21 cellular contexts compared by ENCODE assay signal in the genomic region with DNA sequence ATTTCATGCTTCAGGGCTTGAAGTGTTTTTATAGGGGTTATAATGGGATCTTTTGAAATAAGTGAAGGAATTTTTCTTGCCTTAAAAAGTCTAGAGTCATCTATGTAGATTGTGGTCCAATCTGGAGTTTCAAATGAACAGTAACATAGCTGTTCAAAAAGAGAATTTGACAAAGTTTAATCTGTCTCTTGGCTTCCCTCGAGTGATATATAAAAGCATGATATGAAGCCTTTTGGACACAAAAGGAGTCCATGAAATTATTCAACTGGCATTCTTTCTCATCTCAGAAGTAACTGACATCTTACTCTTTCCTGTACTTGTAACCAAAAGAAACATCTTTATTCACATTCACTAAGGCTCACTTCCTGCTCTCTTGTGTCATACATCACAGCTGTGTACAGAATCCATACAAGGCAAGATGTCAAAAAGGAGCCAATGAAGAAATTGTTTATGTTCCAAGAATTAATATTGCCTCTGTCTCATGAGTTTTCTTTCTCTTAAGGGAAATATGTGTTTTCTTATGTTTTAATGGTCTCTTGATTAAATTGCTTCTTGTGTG.
A peak's percentile ranks its signal among the peaks of the same experiment; 100 is the strongest.
DNase-seq lines count a peak whose midpoint lies in the region; ATAC-seq and TF ChIP-seq lines count a peak whose summit lies in the region.
"Had no signal": no experiment of that assay in that cellular context is flagged by ENCODE, and none has a peak within 500 bp of the region (broad histone marks: within the 10 kb centered on the region; RNA-seq: fewer than 3 reads in every experiment).

No MANE protein-coding gene starts in this region.

- ATAC-seq in activated CD8-positive, alpha-beta memory T cell treated with anti-CD3 and anti-CD28 coated beads, Interleukin-2, amount 10 ng/mL, durations not matched to agents 7 days and 5 days: no peak
- no peak for ATAC-seq in heart right ventricle
- ATAC-seq: A549 had no signal

- peak overlapping the region; percentile 18; the same call in 1 of the 2 replicates for H2AFZ ChIP-seq in OCI-LY1 (ENCODE audit: low read length)

- H3K27ac Mint-ChIP-seq in activated CD8-positive, alpha-beta memory T cell treated with anti-CD3 and anti-CD28 coated beads, Interleukin-2, amount 10 ng/mL, durations not matched to agents 7 days and 5 days: peak overlapping the region; percentile 50
- H3K27ac Mint-ChIP-seq in endodermal cell: no peak overlapping the region
- H3K27ac Mint-ChIP-seq: CD4-positive, CD25-positive, alpha-beta regulatory T cell; IgD-negative memory B cell had no signal

- no peaks in the 10 kb centered on the region for H3K9me2 ChIP-seq in OCI-LY1 (ENCODE audit: low read depth, low read length)

- CTCF ChIA-PET in activated CD8-positive, alpha-beta memory T cell treated with anti-CD3 and anti-CD28 coated beads, Interleukin-2, amount 10 ng/mL, durations not matched to agents 7 days and 5 days (lab: Charles Lee): interaction anchor here (0.7 kb wide), 1 partner anchor 60 kb away, joined by 3 read pairs; no protein-coding TSS in a partner anchor

- peaks cover 8% of the 10 kb centered on the region for H3K4me1 Mint-ChIP-seq in activated CD8-positive, alpha-beta memory T cell treated with anti-CD3 and anti-CD28 coated beads, Interleukin-2, amount 10 ng/mL, durations not matched to agents 7 days and 5 days
- H3K4me1 Mint-ChIP-seq in endodermal cell: no peaks in the 10 kb centered on the region
- H3K4me1 Mint-ChIP-seq: central memory CD8-positive, alpha-beta T cell had no signal

- H3K4me2 ChIP-seq in OCI-LY1 (ENCODE audit: low read length): no peak overlapping the region
- H3K4me2 ChIP-seq: A549 had no signal

- no peaks in the 10 kb centered on the region for H3K27me3 Mint-ChIP-seq in activated CD8-positive, alpha-beta memory T cell treated with anti-CD3 and anti-CD28 coated beads, Interleukin-2, amount 10 ng/mL, durations not matched to agents 7 days and 5 days
- no peaks in the 10 kb centered on the region for H3K27me3 Mint-ChIP-seq in endodermal cell (ENCODE audit: insufficient read depth)
- H3K27me3 Mint-ChIP-seq: central memory CD8-positive, alpha-beta T cell; IgD-negative memory B cell had no signal

- H3K4me3 ChIP-seq in OCI-LY1 (ENCODE audit: low read depth, low read length, poor library complexity, severe bottlenecking) (no peak overlapping the region), fibroblast of mammary gland (ENCODE audit: control insufficient read depth, low read depth, low read length) (no peak overlapping the region), endodermal cell (ENCODE audit: low read length) (no peak overlapping the region), heart right ventricle (no peak overlapping the region)
- H3K4me3 ChIP-seq: A549, adrenal gland, sigmoid colon, SJSA1, tibial nerve had no signal

- H3K79me2 ChIP-seq in OCI-LY1 (ENCODE audit: insufficient read depth, low read length): no peaks in the 10 kb centered on the region

- no peaks in the 10 kb centered on the region for H4K20me1 ChIP-seq in OCI-LY1 (ENCODE audit: insufficient read depth, low read length)

- no peaks in the 10 kb centered on the region for H3K27me3 ChIP-seq in OCI-LY1 (ENCODE audit: insufficient read depth, low read length)
- no peaks in the 10 kb centered on the region for H3K27me3 ChIP-seq in endodermal cell (ENCODE audit: control insufficient read depth, insufficient read depth, low read length, poor library complexity, severe bottlenecking)
- H3K27me3 ChIP-seq in heart right ventricle: no peaks in the 10 kb centered on the region
- H3K27me3 ChIP-seq: adrenal gland, sigmoid colon, SJSA1, tibial nerve had no signal

- no peaks in the 10 kb centered on the region for H3K36me3 ChIP-seq in OCI-LY1 (ENCODE audit: insufficient read depth, low read length)
- H3K36me3 ChIP-seq in endodermal cell (ENCODE audit: control insufficient read depth, insufficient read depth, low read length): no peaks in the 10 kb centered on the region
- H3K36me3 ChIP-seq in heart right ventricle: no peaks in the 10 kb centered on the region
- H3K36me3 ChIP-seq: adrenal gland, sigmoid colon, SJSA1, tibial nerve had no signal

- no peak overlapping the region for H3K9ac ChIP-seq in OCI-LY1 (ENCODE audit: low read length)
- H3K9ac ChIP-seq in endodermal cell (ENCODE audit: extremely low read depth, low read length, poor library complexity, severe bottlenecking): no peak overlapping the region

- H3K27ac ChIP-seq in OCI-LY1 (ENCODE audit: low read depth, low read length, poor library complexity, severe bottlenecking): peak overlapping the region; percentile 28
- H3K27ac ChIP-seq in endodermal cell (ENCODE audit: low read depth, low read length): no peak overlapping the region
- H3K27ac ChIP-seq in heart right ventricle: no peak overlapping the region
- H3K27ac ChIP-seq: A549, adrenal gland, sigmoid colon, SJSA1, tibial nerve had no signal

- TF ChIP-seq CTCF in OCI-LY1 (IDR thresholded peaks at IDR 0.05; ENCODE audit: low read length) (no peak), fibroblast of mammary gland (conservative IDR thresholded peaks at IDR 0.05; ENCODE audit: control insufficient read depth, insufficient read depth, low read depth, low read length) (no peak), endodermal cell (conservative IDR thresholded peaks at IDR 0.05) (no peak), heart right ventricle (IDR thresholded peaks at IDR 0.05) (no peak)

- no peaks in the 10 kb centered on the region for H3K9me3 Mint-ChIP-seq in activated CD8-positive, alpha-beta memory T cell treated with anti-CD3 and anti-CD28 coated beads, Interleukin-2, amount 10 ng/mL, durations not matched to agents 7 days and 5 days (ENCODE audit: low read depth)
- peaks cover 3% of the 10 kb centered on the region for H3K9me3 Mint-ChIP-seq in endodermal cell
- H3K9me3 Mint-ChIP-seq: CD4-positive, CD25-positive, alpha-beta regulatory T cell; central memory CD8-positive, alpha-beta T cell had no signal

- H3K4me1 ChIP-seq in OCI-LY1 (ENCODE audit: insufficient read depth, low read length, severe bottlenecking): peaks cover 16% of the 10 kb centered on the region
- H3K4me1 ChIP-seq in endodermal cell (ENCODE audit: control insufficient read depth, insufficient read depth, low read length): no peaks in the 10 kb centered on the region
- H3K4me1 ChIP-seq in heart right ventricle: no peaks in the 10 kb centered on the region
- H3K4me1 ChIP-seq: A549, adrenal gland, SJSA1, tibial nerve had no signal

- H3K4me3 Mint-ChIP-seq in activated CD8-positive, alpha-beta memory T cell treated with anti-CD3 and anti-CD28 coated beads, Interleukin-2, amount 10 ng/mL, durations not matched to agents 7 days and 5 days: no peak overlapping the region
- no peak overlapping the region for H3K4me3 Mint-ChIP-seq in endodermal cell
- H3K4me3 Mint-ChIP-seq: CD4-positive, CD25-positive, alpha-beta regulatory T cell; central memory CD8-positive, alpha-beta T cell; IgD-negative memory B cell had no signal

- H3K36me3 Mint-ChIP-seq in activated CD8-positive, alpha-beta memory T cell treated with anti-CD3 and anti-CD28 coated beads, Interleukin-2, amount 10 ng/mL, durations not matched to agents 7 days and 5 days: peaks cover 4% of the 10 kb centered on the region
- peaks cover under 1% of the 10 kb centered on the region for H3K36me3 Mint-ChIP-seq in endodermal cell (ENCODE audit: low read depth)
- H3K36me3 Mint-ChIP-seq: CD4-positive, CD25-positive, alpha-beta regulatory T cell; IgD-negative memory B cell had no signal

- intact Hi-C loops in heart right ventricle (cut with DNase I): loop anchor here in 1 of 10 donors (10.0 kb wide), 1 partner anchor 57 kb away; no protein-coding TSS in a partner anchor

- H3K9me3 ChIP-seq in OCI-LY1 (ENCODE audit: low read length) (no peaks in the 10 kb centered on the region), endodermal cell (ENCODE audit: control insufficient read depth, low read length) (peaks cover 3% of the 10 kb centered on the region), heart right ventricle (peaks cover 0 to 15% (median 0%) of the 10 kb centered on the region in 11 donors)
- H3K9me3 ChIP-seq: A549, adrenal gland, sigmoid colon, SJSA1, tibial nerve had no signal

- WGBS in endodermal cell (ENCODE audit: insufficient coverage in 1 of 2, insufficient read length in 1 of 2), 2 experiments: 84 to 91% methylated on average over 1 of the region's 1 CpG
- 59 to 76% methylated on average over 1 of the region's 1 CpG for WGBS in heart right ventricle, 2 donors

- H3F3A ChIP-seq in OCI-LY1 (ENCODE audit: insufficient read depth, low read length): no peaks in the 10 kb centered on the region

- no peak for DNase-seq in activated CD8-positive, alpha-beta memory T cell treated with anti-CD3 and anti-CD28 coated beads, Interleukin-2, amount 10 ng/mL, durations not matched to agents 7 days and 5 days
- DNase-seq in activated CD8-positive, alpha-beta memory T cell treated with anti-CD3 and anti-CD28 coated beads, Interleukin-2, amount 50 U/mL, for 4 hours: no peak
- DNase-seq in fibroblast of mammary gland (ENCODE audit: low read depth) (peak; percentile 35), superior temporal gyrus (ENCODE audit: extremely low spot score) (peak; percentile 9), AG08395 (ENCODE audit: low spot score) (no peak), endodermal cell (no peak), heart right ventricle (no peak)
- DNase-seq: activated CD4-positive, alpha-beta T cell treated with anti-CD3 and anti-CD28 coated beads, Interleukin-2, amount 50 U/mL, for 1 hour; adrenal gland; CD4-positive, CD25-positive, alpha-beta regulatory T cell; mesendoderm; NCI-H1105 treated with DMSO at 0.1 percent for 48 hours; nucleus accumbens; sigmoid colon; stimulated activated CD4-positive, alpha-beta T cell treated with anti-CD3 and anti-CD28 coated beads, Interleukin-4, amount 100 ng/mL, for 1 hour had no signal

Comparison
In these comparisons a context has a peak if more than half of its experiments do, and no peak if none do; other contexts are left out.
1. DNase-seq: peak in fibroblast of mammary gland (single experiment) and superior temporal gyrus (single experiment); none in activated CD8-positive, alpha-beta memory T cell treated with anti-CD3 and anti-CD28 coated beads, Interleukin-2, amount 10 ng/mL, durations not matched to agents 7 days and 5 days (single experiment), activated CD8-positive, alpha-beta memory T cell treated with anti-CD3 and anti-CD28 coated beads, Interleukin-2, amount 50 U/mL, for 4 hours (single experiment), AG08395 (single experiment), endodermal cell (single experiment) and heart right ventricle (0 of 2).